In the genomic region with DNA sequence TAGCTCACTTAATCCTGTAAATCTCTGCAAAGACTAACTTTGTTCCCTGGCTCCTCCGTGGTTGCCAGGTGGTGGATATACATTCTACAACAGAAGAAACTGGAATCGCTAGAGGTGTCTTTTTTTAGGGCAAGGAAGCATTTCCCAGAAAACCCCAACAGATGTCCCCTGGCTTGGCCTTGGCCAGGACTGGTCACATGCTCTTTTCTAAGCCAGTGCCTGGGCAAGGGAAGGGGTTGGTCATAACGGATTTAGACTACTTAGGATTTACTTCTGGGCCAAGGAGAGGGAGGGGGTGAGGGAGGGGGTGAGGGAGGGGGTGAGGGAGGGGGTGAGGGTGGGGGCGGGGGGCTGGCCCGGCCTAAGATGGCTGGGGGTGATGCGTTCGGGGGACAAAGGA, we compare ENCODE assay signal across 12 cellular contexts.
DNase-seq lines count a peak whose midpoint lies in the region; ATAC-seq and TF ChIP-seq lines count a peak whose summit lies in the region.
"Had no signal": no experiment of that assay in that cellular context is flagged by ENCODE, and none has a peak within 500 bp of the region (broad histone marks: within the 10 kb centered on the region; RNA-seq: fewer than 3 reads in every experiment).

No MANE protein-coding gene starts in this region.

- H3K27ac ChIP-seq in KMS-11, result no peak overlapping the region

- no peak overlapping the region for H3K4me3 ChIP-seq in KMS-11 (IDR thresholded peaks at IDR 0.05; ENCODE audit: insufficient read depth, low read depth, low read length)

- ATAC-seq in HG03378 (IDR thresholded peaks at IDR 0.05; ENCODE audit: unreplicated experiment), result no peak

- H3K36me3 Mint-ChIP-seq in brain (no peaks in the 10 kb centered on the region), nephron progenitor cell (ENCODE audit: low read depth) (no peaks in the 10 kb centered on the region)

- H3K27ac Mint-ChIP-seq in brain (peak overlapping the region in 4 of 5 experiments; percentile 51 to 97 (median 94)), nephron progenitor cell (peak overlapping the region; percentile 98)

- H3K9me3 Mint-ChIP-seq in brain (no peaks in the 10 kb centered on the region), nephron progenitor cell (no peaks in the 10 kb centered on the region)

- DNase-seq in C1 segment of cervical spinal cord (lab: John Stamatoyannopoulos, UW) (peak in 10 of 14 donors; percentile 6 to 91 (median 20)), nephron progenitor cell (no peak), DMS79 (lab: John Stamatoyannopoulos, UW) (no peak), NCI-H2081 (lab: John Stamatoyannopoulos, UW) (no peak)
- no peak for DNase-seq in activated naive CD4-positive, alpha-beta T cell treated with Interleukin-2 at 50 U/mL for 16 hours
- DNase-seq: COR-L47, T1000, trophoblast cell had no signal

- no peaks in the 10 kb centered on the region for H3K27me3 ChIP-seq in KMS-11 (ENCODE audit: insufficient read depth, low read depth)

- no peak for TF ChIP-seq CTCF in KMS-11 (conservative IDR thresholded peaks at IDR 0.05; ENCODE audit: low read depth, low read length)
- TF ChIP-seq CTCF in brain (conservative IDR thresholded peaks at IDR 0.05), result no peak
- no peak for TF ChIP-seq CTCF in nephron progenitor cell (IDR thresholded peaks at IDR 0.05)

- no peak overlapping the region for H2AFZ ChIP-seq in KMS-11 (ENCODE audit: low read depth)

- no peaks in the 10 kb centered on the region for H4K20me1 ChIP-seq in KMS-11 (ENCODE audit: insufficient read depth)

- peaks cover 25% of the 10 kb centered on the region for H3K4me1 ChIP-seq in KMS-11 (ENCODE audit: low read depth, poor library complexity, severe bottlenecking)

- H3K27me3 Mint-ChIP-seq in brain (peaks cover 3% of the 10 kb centered on the region), nephron progenitor cell (ENCODE audit: low read depth, poor library complexity) (no peaks in the 10 kb centered on the region)

- no peaks in the 10 kb centered on the region for H3K36me3 ChIP-seq in KMS-11 (ENCODE audit: insufficient read depth)
- H3K36me3 ChIP-seq: HAP-1 had no signal

- peak overlapping the region; percentile 73; the same call in 1 of the 2 replicates for H3K4me2 ChIP-seq in KMS-11

- no peak overlapping the region for H3K9ac ChIP-seq in KMS-11

- H3K4me1 Mint-ChIP-seq in brain (peaks cover 48% of the 10 kb centered on the region), nephron progenitor cell (peaks cover 41% of the 10 kb centered on the region)

- no peaks in the 10 kb centered on the region for H3K79me2 ChIP-seq in KMS-11 (ENCODE audit: insufficient read depth, low read depth)

- H3K4me3 Mint-ChIP-seq in brain (peak overlapping the region in 4 of 5 experiments; percentile 72 to 89 (median 81)), nephron progenitor cell (peak overlapping the region; percentile 79)

Comparison
In these comparisons a context has a peak if more than half of its experiments do, and no peak if none do; other contexts are left out.
1. DNase-seq: peak in C1 segment of cervical spinal cord (10 of 14); none in nephron progenitor cell (single experiment), DMS79 (single experiment), activated naive CD4-positive, alpha-beta T cell treated with Interleukin-2 at 50 U/mL for 16 hours (single experiment) and NCI-H2081 (0 of 2).